In genomic region chr1:206556047-206556747, GRCh38 we compare ENCODE assay signal across 8 cellular contexts. TPM values are rescaled to one million over a fixed set of nuclear protein-coding genes. Genes with fewer than 3 reads are reported as not detected.
DNase-seq lines count a peak whose midpoint lies in the region; ATAC-seq and TF ChIP-seq lines count a peak whose summit lies in the region.

No MANE protein-coding gene starts in this region.

- TF ChIP-seq CTCF in coronary artery (IDR thresholded peaks at IDR 0.05), result no peak
- no peak for TF ChIP-seq CTCF in thyroid gland (IDR thresholded peaks at IDR 0.05)

- WGBS in thyroid gland, 2 donors, result 82 to 87% methylated on average over 7 of the region's 7 CpGs

- H3K4me1 ChIP-seq in thyroid gland, result peaks cover 23 to 64% of the 10 kb centered on the region in 2 donors

- no peaks in the 10 kb centered on the region for H3K27me3 ChIP-seq in thyroid gland

- peak overlapping the region in 1 of 2 donors; percentile 6 for H3K27ac ChIP-seq in coronary artery
- peak overlapping the region in 1 of 3 donors; percentile 40 for H3K27ac ChIP-seq in thyroid gland

- no peaks in the 10 kb centered on the region for H3K36me3 ChIP-seq in thyroid gland

- H3K4me3 ChIP-seq in coronary artery (peak overlapping the region; percentile 76), thyroid gland (replicated peaks in 1 of 3) (no peak overlapping the region)

- intact Hi-C loops in thyroid gland (cut with DNase I), result no loop called here

- DNase-seq in NCI-H1417 (lab: John Stamatoyannopoulos, UW) (peak; percentile 39 to 80 (median 71)), NCI-H1417 treated with DMSO at 0.1 percent for 48 hours (lab: John Stamatoyannopoulos, UW) (no peak), NCI-H2227 (lab: John Stamatoyannopoulos, UW; ENCODE audit: unreplicated experiment) (peak; percentile 8), coronary artery (ENCODE audit: low spot score) (no peak), thyroid gland (no peak)
- peak; percentile 56 for DNase-seq in stimulated activated CD8-positive, alpha-beta memory T cell treated with anti-CD3 and anti-CD28 coated beads, Interleukin-4, amount 100 ng/mL, for 48 hours

- H3K9me3 ChIP-seq in thyroid gland, result no peaks in the 10 kb centered on the region

- no peak for TF ChIP-seq POLR2A in thyroid gland (IDR thresholded peaks at IDR 0.05)

- ATAC-seq in GM18907 (IDR thresholded peaks at IDR 0.05; ENCODE audit: unreplicated experiment) (no peak), GM21526 (IDR thresholded peaks at IDR 0.05; ENCODE audit: low FRiP score, unreplicated experiment) (no peak)

RNA-seq across cellular contexts. Expression of gene RASSF5, which starts 48.9 kb away (rescaled TPM):
- total RNA-seq in thyroid gland, result 10 to 100 TPM; 14.0 to 16.4 (median 14.5) TPM

RNA-seq across cellular contexts. Expression of gene EIF2D, which starts 56.1 kb away (rescaled TPM):
- total RNA-seq in thyroid gland, result 10 to 100 TPM; 52.9 to 62.1 (median 57.0) TPM

Comparison
In these comparisons a context has a peak if more than half of its experiments do, and no peak if none do; other contexts are left out.
1. DNase-seq: peak in NCI-H1417 (3 of 3), NCI-H2227 (single experiment) and stimulated activated CD8-positive, alpha-beta memory T cell treated with anti-CD3 and anti-CD28 coated beads, Interleukin-4, amount 100 ng/mL, for 48 hours (single experiment); none in NCI-H1417 treated with DMSO at 0.1 percent for 48 hours (single experiment), coronary artery (single experiment) and thyroid gland (0 of 2).